20 cellular contexts compared by ENCODE assay signal in the genomic region with DNA sequence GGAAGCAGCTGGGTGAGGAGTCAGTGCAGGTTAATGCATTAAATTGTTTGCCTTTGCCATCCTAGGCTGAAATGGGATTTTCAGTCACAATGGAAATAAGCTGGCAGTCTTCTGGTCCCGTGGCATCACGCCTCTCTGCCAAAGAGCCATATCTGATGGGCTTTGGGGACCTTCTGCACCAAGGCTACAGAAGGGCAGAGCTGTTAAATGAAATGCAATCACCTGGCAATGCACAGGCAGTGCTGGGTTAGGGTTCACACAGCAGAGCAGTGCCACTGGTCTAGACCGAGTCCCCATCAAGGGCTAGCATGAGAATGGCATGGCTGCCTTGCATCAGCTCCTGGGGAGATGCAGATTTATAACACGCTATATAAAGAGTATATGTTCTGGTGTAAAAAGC.
"Had no signal": no experiment of that assay in that cellular context is flagged by ENCODE, and none has a peak within 500 bp of the region (broad histone marks: within the 10 kb centered on the region; RNA-seq: fewer than 3 reads in every experiment).

No MANE protein-coding gene starts in this region.

- DNase-seq: activated CD4-positive, alpha-beta T cell treated with anti-CD3 and anti-CD28 coated beads for 4 hours; activated CD8-positive, alpha-beta memory T cell treated with anti-CD3 and anti-CD28 coated beads, Interleukin-2, amount 50 U/mL, for 4 hours; activated CD8-positive, alpha-beta T cell treated with anti-CD3 and anti-CD28 coated beads for 36 hours; activated naive CD4-positive, alpha-beta T cell treated with anti-CD3 and anti-CD28 coated beads, Interleukin-2, amount 50 U/mL, for 16 hours; activated naive CD8-positive, alpha-beta T cell treated with anti-CD3 and anti-CD28 coated beads, Interleukin-2, amount 10 ng/mL, durations not matched to agents 7 days and 5 days; adrenal gland; anterior cingulate cortex; caudate nucleus; KG1; NCI-H1048; NCI-H1436 treated with DMSO at 0.1 percent for 48 hours; NCI-H1930; NCI-H446; NCI-H524; NCI-H748 treated with DMSO at 0.1 percent for 48 hours; Peyer's patch; SHP77 treated with DMSO at 0.1 percent for 48 hours had no signal

- H3K9me3 ChIP-seq: adrenal gland, Peyer's patch had no signal

- H3K27me3 Mint-ChIP-seq: activated CD8-positive, alpha-beta T cell treated with anti-CD3 and anti-CD28 coated beads for 36 hours; activated naive CD8-positive, alpha-beta T cell treated with anti-CD3 and anti-CD28 coated beads, Interleukin-2, amount 10 ng/mL, durations not matched to agents 7 days and 5 days had no signal

- ATAC-seq: activated CD4-positive, CD25-positive, alpha-beta regulatory T cell treated with anti-CD3 and anti-CD28 coated beads, Interleukin-2, amount 50 U/mL, for 24 hours; activated CD8-positive, alpha-beta T cell treated with anti-CD3 and anti-CD28 coated beads for 36 hours had no signal

- H3K9me3 Mint-ChIP-seq: activated CD8-positive, alpha-beta T cell treated with anti-CD3 and anti-CD28 coated beads for 36 hours; activated naive CD8-positive, alpha-beta T cell treated with anti-CD3 and anti-CD28 coated beads, Interleukin-2, amount 10 ng/mL, durations not matched to agents 7 days and 5 days; T-helper 1 cell treated with Interleukin-12 subunit alpha and Interleukin-12 subunit beta and Interleukin-4 antibody, amounts not matched to agents 30 μg/mL and 1 μg/mL, for 36 hours had no signal

- H3K4me3 Mint-ChIP-seq: activated CD8-positive, alpha-beta T cell treated with anti-CD3 and anti-CD28 coated beads for 36 hours; activated naive CD8-positive, alpha-beta T cell treated with anti-CD3 and anti-CD28 coated beads, Interleukin-2, amount 10 ng/mL, durations not matched to agents 7 days and 5 days; T-helper 1 cell treated with Interleukin-12 subunit alpha and Interleukin-12 subunit beta and Interleukin-4 antibody, amounts not matched to agents 30 μg/mL and 1 μg/mL, for 36 hours had no signal

- H3K4me3 ChIP-seq: adrenal gland, Peyer's patch had no signal

- H3K27ac ChIP-seq: adrenal gland, Peyer's patch, RWPE1 had no signal

- H3K4me1 Mint-ChIP-seq: activated naive CD8-positive, alpha-beta T cell treated with anti-CD3 and anti-CD28 coated beads, Interleukin-2, amount 10 ng/mL, durations not matched to agents 7 days and 5 days had no signal

- H3K27me3 ChIP-seq: adrenal gland, Peyer's patch had no signal

- H3K36me3 Mint-ChIP-seq: activated naive CD8-positive, alpha-beta T cell treated with anti-CD3 and anti-CD28 coated beads, Interleukin-2, amount 10 ng/mL, durations not matched to agents 7 days and 5 days had no signal

- H3K4me1 ChIP-seq: adrenal gland, Peyer's patch had no signal

- H3K36me3 ChIP-seq: adrenal gland, Peyer's patch had no signal
